ENCODE assay signal across 19 cellular contexts in genomic region chr4:80134936-80135701, GRCh38.
DNase-seq lines count a peak whose midpoint lies in the region; ATAC-seq and TF ChIP-seq lines count a peak whose summit lies in the region.
"Had no signal": no experiment of that assay in that cellular context is flagged by ENCODE, and none has a peak within 500 bp of the region (broad histone marks: within the 10 kb centered on the region; RNA-seq: fewer than 3 reads in every experiment).

No MANE protein-coding gene starts in this region.

- no peaks in the 10 kb centered on the region for H3K36me3 ChIP-seq in BLaER1 treated with 17β-estradiol and CSF1 and Interleukin-3, amounts not matched to agents 10 nM and 100 nM
- no peaks in the 10 kb centered on the region for H3K36me3 ChIP-seq in HCT116 (ENCODE audit: control insufficient read depth in 1 of 2, insufficient read depth in 2 of 2, low read length in 2 of 2)
- H3K36me3 ChIP-seq: gastrocnemius medialis had no signal

- CTCF ChIA-PET in HCT116 (lab: Charles Lee): no interaction called here

- no peak for DNase-seq in HCT116 (ENCODE audit: low read depth, low spot score)
- DNase-seq in SK-N-DZ (ENCODE audit: low spot score): peak; percentile 15
- peak; percentile 37 for DNase-seq in iris pigment epithelial cell (ENCODE audit: low read depth)
- DNase-seq in NK-92 (lab: John Stamatoyannopoulos, UW; ENCODE audit: unreplicated experiment): no peak
- no peak for DNase-seq in AG08396 (ENCODE audit: low spot score)
- no peak for DNase-seq in ecto neural progenitor cell (ENCODE audit: low spot score)
- DNase-seq: activated CD4-positive, alpha-beta T cell treated with anti-CD3 and anti-CD28 coated beads, Interleukin-2, amount 50 U/mL, for 4 hours; activated naive CD8-positive, alpha-beta T cell treated with anti-CD3 and anti-CD28 coated beads, Interleukin-2, amount 10 ng/mL, durations not matched to agents 7 days and 5 days; activated T-cell treated with anti-CD3 and anti-CD28 coated beads, Interleukin-2, amount 50 U/mL, for 4 hours; central memory CD4-positive, alpha-beta T cell; gastrocnemius medialis; GF-D8; H9; MV-4-11; NCI-H2081 treated with DMSO at 0.1 percent for 48 hours; NCI-H526 treated with DMSO at 0.1 percent for 48 hours; stimulated activated naive CD8-positive, alpha-beta T cell treated with anti-CD3 and anti-CD28 coated beads, Interleukin-15, amount 100 ng/mL, for 72 hours had no signal

- peaks cover 0 to 13% (median 0%) of the 10 kb centered on the region in 11 experiments; a peak in 6 of 22 replicates for H3K9me3 ChIP-seq in BLaER1 treated with 17β-estradiol and CSF1 and Interleukin-3, amounts not matched to agents 10 nM and 100 nM (replicated peaks in 1 of 11)
- H3K9me3 ChIP-seq in HCT116 (ENCODE audit: control insufficient read depth in 1 of 2, insufficient read depth in 1 of 2, low read depth in 1 of 2, low read length in 2 of 2): no peaks in the 10 kb centered on the region
- H3K9me3 ChIP-seq: gastrocnemius medialis had no signal

- no peaks in the 10 kb centered on the region for H3K79me2 ChIP-seq in HCT116 (ENCODE audit: insufficient read depth, low read length)

- POLR2A ChIA-PET in HCT116 (lab: Charles Lee): no interaction called here

- intact Hi-C loops in HCT116 (cut with micrococcal nuclease): no loop called here

- peak overlapping the region in 8 of 11 experiments; percentile 5 to 97 (median 93); a peak in 12 of 22 replicates for H3K27ac ChIP-seq in BLaER1 treated with 17β-estradiol and CSF1 and Interleukin-3, amounts not matched to agents 10 nM and 100 nM
- H3K27ac ChIP-seq in HCT116 (ENCODE audit: low read depth, low read length): no peak overlapping the region
- H3K27ac ChIP-seq: gastrocnemius medialis had no signal

- TF ChIP-seq RAD21 in HCT116 (IDR thresholded peaks at IDR 0.05; ENCODE audit: low read depth): no peak

- RAD21 ChIA-PET in HCT116 (lab: Charles Lee; ENCODE audit: low non-redundant PET in 1 of 2, low total read pairs in 2 of 2, uncharacterized antibody in 2 of 2, unreplicated experiment in 2 of 2): no interaction called here

- no peak for TF ChIP-seq POLR2A in HCT116 (IDR thresholded peaks at IDR 0.05; ENCODE audit: borderline replicate concordance, extremely low read depth, insufficient read depth, insufficient read length)

- H4K20me1 ChIP-seq in BLaER1 treated with 17β-estradiol and CSF1 and Interleukin-3, amounts not matched to agents 10 nM and 100 nM: no peaks in the 10 kb centered on the region
- H4K20me1 ChIP-seq in HCT116 (ENCODE audit: insufficient read depth): no peaks in the 10 kb centered on the region

- H3K4me2 ChIP-seq in BLaER1 treated with 17β-estradiol and CSF1 and Interleukin-3, amounts not matched to agents 10 nM and 100 nM: no peak overlapping the region
- no peak overlapping the region for H3K4me2 ChIP-seq in HCT116 (ENCODE audit: low read length)

- H3K9ac ChIP-seq in BLaER1 treated with 17β-estradiol and CSF1 and Interleukin-3, amounts not matched to agents 10 nM and 100 nM: no peak overlapping the region
- no peak overlapping the region for H3K9ac ChIP-seq in HCT116 (ENCODE audit: low read length)

- ATAC-seq in HCT116 (no peak), HG02798 (IDR thresholded peaks at IDR 0.05; ENCODE audit: poor library complexity, unreplicated experiment) (no peak)
- ATAC-seq: activated T-cell treated with anti-CD3 and anti-CD28 coated beads, Interleukin-2, amount 50 U/mL, for 4 hours; gastrocnemius medialis; stimulated activated naive CD8-positive, alpha-beta T cell treated with anti-CD3 and anti-CD28 coated beads, Interleukin-15, amount 100 ng/mL, for 72 hours had no signal

- no peak for TF ChIP-seq CTCF in HCT116 (IDR thresholded peaks at IDR 0.05 in 2 of 3, conservative IDR thresholded peaks at IDR 0.05 in 1 of 3; ENCODE audit: borderline replicate concordance in 1 of 3, insufficient read depth in 1 of 3, low read depth in 2 of 3, low read length in 2 of 3)

- no peak overlapping the region for H3K4me3 ChIP-seq in BLaER1 treated with 17β-estradiol and CSF1 and Interleukin-3, amounts not matched to agents 10 nM and 100 nM
- H3K4me3 ChIP-seq in HCT116 (replicated peaks in 1 of 2; ENCODE audit: low read depth in 1 of 2, low read length in 2 of 2): no peak overlapping the region
- H3K4me3 ChIP-seq: gastrocnemius medialis had no signal

- no peaks in the 10 kb centered on the region for H3K27me3 ChIP-seq in BLaER1 treated with 17β-estradiol and CSF1 and Interleukin-3, amounts not matched to agents 10 nM and 100 nM
- H3K27me3 ChIP-seq in HCT116 (ENCODE audit: insufficient read depth, low read length): no peaks in the 10 kb centered on the region
- H3K27me3 ChIP-seq: gastrocnemius medialis had no signal

- H2AFZ ChIP-seq in HCT116 (ENCODE audit: low read depth, low read length, poor library complexity, severe bottlenecking): peak overlapping the region; percentile 40

- H3K9me2 ChIP-seq in HCT116 (ENCODE audit: insufficient read depth): no peaks in the 10 kb centered on the region

- peaks cover 26 to 52% (median 34%) of the 10 kb centered on the region in 10 experiments for H3K4me1 ChIP-seq in BLaER1 treated with 17β-estradiol and CSF1 and Interleukin-3, amounts not matched to agents 10 nM and 100 nM
- H3K4me1 ChIP-seq in HCT116 (ENCODE audit: control insufficient read depth in 1 of 2, insufficient read depth in 2 of 2, low read length in 2 of 2): peaks cover 0 to 11% of the 10 kb centered on the region in 2 experiments; a peak in 1 of 4 replicates
- H3K4me1 ChIP-seq: gastrocnemius medialis had no signal

- BruUV-seq in HCT116 (replicated peaks; lab: Mats Ljungman, UMichigan): no TSS peak

TF ChIP-seq in HCT116, 20 proteins besides CTCF, POLR2A, EP300 and RAD21:
- TF ChIP-seq SP1 (IDR thresholded peaks at IDR 0.05; ENCODE audit: low read depth) (0 out of 2 replicates have a peak, but pooled peaks have one; percentile 18), JUND (IDR thresholded peaks at IDR 0.05) (peak; percentile 24; the same call in 1 of the 2 replicates), EZH2 (IDR thresholded peaks at IDR 0.05) (no peak)
TF ChIP-seq in HCT116: peak in this region for 2.

Comparison
In these comparisons a context has a peak if more than half of its experiments do, and no peak if none do; other contexts are left out.
1. DNase-seq: peak in SK-N-DZ (single experiment) and iris pigment epithelial cell (single experiment); none in HCT116 (single experiment), NK-92 (single experiment), AG08396 (single experiment) and ecto neural progenitor cell (single experiment).